23 cellular contexts compared by ENCODE assay signal in genomic region chr16:10262377-10263132, GRCh38.
"Had no signal": no experiment of that assay in that cellular context is flagged by ENCODE, and none has a peak within 500 bp of the region (broad histone marks: within the 10 kb centered on the region; RNA-seq: fewer than 3 reads in every experiment).

No MANE protein-coding gene starts in this region.

- ATAC-seq: foreskin keratinocyte, gastroesophageal sphincter, heart left ventricle, left colon, left ventricle myocardium superior, lower lobe of right lung had no signal

- H3K4me3 ChIP-seq: coronary artery, dorsolateral prefrontal cortex, esophagus muscularis mucosa, gastroesophageal sphincter, heart left ventricle, hepatocyte, lower lobe of right lung had no signal

- H3K79me2 ChIP-seq: hepatocyte had no signal

- H3K36me3 ChIP-seq: esophagus muscularis mucosa, gastroesophageal sphincter, heart left ventricle, lower lobe of right lung had no signal

- H3K27me3 ChIP-seq: dorsolateral prefrontal cortex, foreskin keratinocyte, hepatocyte had no signal

- H3K36me3 Mint-ChIP-seq: immature natural killer cell had no signal

- H3K4me1 ChIP-seq: esophagus muscularis mucosa, foreskin keratinocyte, gastroesophageal sphincter, heart left ventricle, lower lobe of right lung had no signal

- H3K9me3 Mint-ChIP-seq: immature natural killer cell had no signal

- H3K27ac Mint-ChIP-seq: immature natural killer cell had no signal

- FAIRE-seq: colon, endothelial cell of umbilical vein, frontal cortex, kidney had no signal

- H3K4me1 Mint-ChIP-seq: immature natural killer cell had no signal

- H3K9me3 ChIP-seq: esophagus muscularis mucosa, gastroesophageal sphincter, heart left ventricle, lower lobe of right lung had no signal

- H3K27ac ChIP-seq: coronary artery, dorsolateral prefrontal cortex, esophagus muscularis mucosa, foreskin keratinocyte, gastroesophageal sphincter, heart left ventricle, hepatocyte, lower lobe of right lung had no signal

- H2AFZ ChIP-seq: hepatocyte had no signal

- H3K4me3 Mint-ChIP-seq: immature natural killer cell had no signal

- H3K4me2 ChIP-seq: hepatocyte had no signal

- DNase-seq: dermis blood vessel endothelial cell; dorsolateral prefrontal cortex; effector CD4-positive, alpha-beta T cell; effector memory CD4-positive, alpha-beta T cell; foreskin keratinocyte; heart left ventricle; hypothalamus; immature natural killer cell; islet precursor cell; kidney; kidney glomerular epithelial cell; left colon; left ventricle myocardium superior; lower lobe of right lung; mesenchymal stem cell; midbrain had no signal
